In genomic region chr19:41999071-41999877, GRCh38 we compare ENCODE assay signal across 1 cellular context.
A peak's percentile ranks its signal among the peaks of the same experiment; 100 is the strongest.
TF ChIP-seq lines count a peak whose summit lies in the region.

No MANE protein-coding gene starts in this region.

TF ChIP-seq in K562, 482 proteins besides CTCF, POLR2A, EP300 and RAD21 (continued from another document):
- TF ChIP-seq ZNF512 (tag; IDR thresholded peaks at IDR 0.05) (peak; percentile 37; the same call in 1 of the 2 replicates), NUFIP1 (IDR thresholded peaks at IDR 0.05; ENCODE audit: partially characterized antibody) (no peak), TFAM (CRISPR knock-in tag; conservative IDR thresholded peaks at IDR 0.05) (no peak)
- TF ChIP-seq, protein P1, sequence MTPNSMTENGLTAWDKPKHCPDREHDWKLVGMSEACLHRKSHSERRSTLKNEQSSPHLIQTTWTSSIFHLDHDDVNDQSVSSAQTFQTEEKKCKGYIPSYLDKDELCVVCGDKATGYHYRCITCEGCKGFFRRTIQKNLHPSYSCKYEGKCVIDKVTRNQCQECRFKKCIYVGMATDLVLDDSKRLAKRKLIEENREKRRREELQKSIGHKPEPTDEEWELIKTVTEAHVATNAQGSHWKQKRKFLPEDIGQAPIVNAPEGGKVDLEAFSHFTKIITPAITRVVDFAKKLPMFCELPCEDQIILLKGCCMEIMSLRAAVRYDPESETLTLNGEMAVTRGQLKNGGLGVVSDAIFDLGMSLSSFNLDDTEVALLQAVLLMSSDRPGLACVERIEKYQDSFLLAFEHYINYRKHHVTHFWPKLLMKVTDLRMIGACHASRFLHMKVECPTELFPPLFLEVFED (CRISPR knock-in tag; conservative IDR thresholded peaks at IDR 0.05) = 0 out of 2 replicates have a peak, but pooled peaks have one; percentile 54
